ENCODE assay signal across 8 cellular contexts in genomic region chr3:25783661-25784512, GRCh38. TPM values are rescaled to one million over a fixed set of nuclear protein-coding genes. Genes with fewer than 3 reads are reported as not detected.
DNase-seq lines count a peak whose midpoint lies in the region; ATAC-seq, FAIRE-seq and TF ChIP-seq lines count a peak whose summit lies in the region.

No MANE protein-coding gene starts in this region.

- no peaks in the 10 kb centered on the region for H3K9me1 ChIP-seq in K562 (ENCODE audit: control insufficient read depth, insufficient read depth, low read length)

- H3K9ac ChIP-seq in K562 (ENCODE audit: insufficient read depth in 1 of 2, low read depth in 2 of 2, low read length in 2 of 2): peak overlapping the region; percentile 64 to 94

- peak overlapping the region; percentile 2 for H3K27ac ChIP-seq in CD8-positive, alpha-beta T cell (ENCODE audit: low read depth, low read length)
- peak overlapping the region; percentile 63 for H3K27ac ChIP-seq in K562 (ENCODE audit: extremely low read depth, low read depth, low read length)
- H3K27ac ChIP-seq in spleen: peak overlapping the region; percentile 64 to 97 (median 96)

- no peaks in the 10 kb centered on the region for H3K27me3 ChIP-seq in CD8-positive, alpha-beta T cell (ENCODE audit: insufficient read depth, low read length)
- no peaks in the 10 kb centered on the region for H3K27me3 ChIP-seq in K562 (ENCODE audit: control insufficient read depth in 2 of 2, insufficient read depth in 2 of 2, low read length in 2 of 2)
- H3K27me3 ChIP-seq in spleen (replicated peaks in 1 of 7): no peaks in the 10 kb centered on the region

- H3K9me3 ChIP-seq in CD8-positive, alpha-beta T cell (ENCODE audit: low read length): no peaks in the 10 kb centered on the region
- H3K9me3 ChIP-seq in K562 (replicated peaks; ENCODE audit: control insufficient read depth, insufficient read depth, low read depth, low read length): no peaks in the 10 kb centered on the region
- no peaks in the 10 kb centered on the region for H3K9me3 ChIP-seq in spleen

- TF ChIP-seq CTCF in CD8-positive, alpha-beta T cell (IDR thresholded peaks at IDR 0.05): no peak
- TF ChIP-seq CTCF in K562 (IDR thresholded peaks at IDR 0.05 in 2 of 3, conservative IDR thresholded peaks at IDR 0.05 in 1 of 3; ENCODE audit: insufficient read depth in 2 of 3, low read depth in 1 of 3, low read length in 3 of 3) (no peak), spleen (IDR thresholded peaks at IDR 0.05 in 8 of 11, conservative IDR thresholded peaks at IDR 0.05 in 3 of 11) (peak in 2 of 11 experiments; percentile 41 to 46)

- H3K4me2 ChIP-seq in K562 (ENCODE audit: insufficient read depth, low read length): peak overlapping the region; percentile 76

- H3K79me2 ChIP-seq in K562 (ENCODE audit: control insufficient read depth, insufficient read depth, low read length): peaks cover 78% of the 10 kb centered on the region

- no peaks in the 10 kb centered on the region for H4K20me1 ChIP-seq in K562 (replicated peaks; ENCODE audit: control insufficient read depth, insufficient read depth, low read length)

- H3K4me3 ChIP-seq in CD8-positive, alpha-beta T cell (ENCODE audit: low read depth, low read length): peak overlapping the region; percentile 55
- H3K4me3 ChIP-seq in K562: peak overlapping the region; percentile 85
- peak overlapping the region; percentile 59 to 93 (median 80) for H3K4me3 ChIP-seq in spleen

- no peaks in the 10 kb centered on the region for H3K27me3 Mint-ChIP-seq in CD8-positive, alpha-beta T cell (ENCODE audit: low read depth)

- CTCF ChIA-PET in CD8-positive, alpha-beta T cell (lab: Charles Lee): interaction anchor here (1.3 to 1.7 kb wide), 3 partner anchors 73 to 136 kb away, joined by 3 to 7 read pairs (median 6); no protein-coding TSS in a partner anchor
- CTCF ChIA-PET in K562 (lab: Yijun Ruan, JAX; ENCODE audit: low intra/inter-chr PET ratio): no interaction called here

- DNase-seq in CD8-positive, alpha-beta T cell: peak in 1 of 7 experiments; percentile 44
- DNase-seq in NOMO-1 (lab: John Stamatoyannopoulos, UW; ENCODE audit: unreplicated experiment in 2 of 2): peak; percentile 49 to 73
- DNase-seq in K562 (ENCODE audit: extremely low read depth in 1 of 4, low spot score in 3 of 4): peak in 3 of 4 experiments; percentile 25 to 77 (median 34)
- DNase-seq in iPS-NIHi7 (ENCODE audit: extremely low spot score): peak; percentile 84
- DNase-seq in spleen: peak; percentile 95
- no peak for DNase-seq in stimulated activated CD4-positive, alpha-beta T cell treated with anti-CD3 and anti-CD28 coated beads, Interleukin-4, amount 100 ng/mL, for 24 hours

- peaks cover 30% of the 10 kb centered on the region for H3K4me1 ChIP-seq in CD8-positive, alpha-beta T cell (ENCODE audit: insufficient read depth, low read length)
- peaks cover 12 to 39% of the 10 kb centered on the region in 2 experiments; a peak in 4 of 5 replicates for H3K4me1 ChIP-seq in K562 (replicated peaks in 1 of 2; ENCODE audit: control insufficient read depth in 2 of 2, insufficient read depth in 2 of 2, low read length in 2 of 2)
- peaks cover 10 to 59% (median 39%) of the 10 kb centered on the region in 6 donors for H3K4me1 ChIP-seq in spleen

- intact Hi-C loops in CD8-positive, alpha-beta T cell (cut with DNase I, micrococcal nuclease): loop anchor here (1.0 to 10.0 kb wide), 6 partner anchors 47 to 1869 kb away; partner anchors contain the start of genes TOP2B (in 2 of the 2), NKIRAS1 (in 1 of the 2), NR1D2 (in 1 of the 2) and RPL15 (in 1 of the 2)
- intact Hi-C loops in K562 (cut with micrococcal nuclease) (loop anchor here (2.0 kb wide), 1 partner anchor 121 kb away; no protein-coding TSS in a partner anchor), spleen (cut with DNase I; ENCODE audit: low total_unique reads) (no loop called here)

- no peaks in the 10 kb centered on the region for H3K9me3 Mint-ChIP-seq in CD8-positive, alpha-beta T cell

- no peak for TF ChIP-seq RAD21 in K562 (CRISPR knock-in tag; conservative IDR thresholded peaks at IDR 0.05 in 1 of 2, IDR thresholded peaks at IDR 0.05 in 1 of 2)

- in situ Hi-C loops in K562 (cut with MboI): no loop called here

- no peaks in the 10 kb centered on the region for H3K36me3 ChIP-seq in CD8-positive, alpha-beta T cell (ENCODE audit: insufficient read depth, low read length)
- H3K36me3 ChIP-seq in K562 (ENCODE audit: control insufficient read depth, insufficient read depth, low read length): peaks cover 11% of the 10 kb centered on the region
- H3K36me3 ChIP-seq in spleen: no peaks in the 10 kb centered on the region

- 0 out of 2 replicates have a peak, but pooled peaks have one; percentile 57 for TF ChIP-seq POLR2A in K562 (conservative IDR thresholded peaks at IDR 0.05)
- TF ChIP-seq POLR2A in spleen (IDR thresholded peaks at IDR 0.05): no peak

- POLR2A ChIA-PET in CD8-positive, alpha-beta T cell (lab: Charles Lee): interaction anchor here (0.7 to 1.7 kb wide), 9 partner anchors 10 to 1867 kb away, joined by 3 to 13 read pairs (median 4); partner anchors contain the start of genes NKIRAS1 and RPL15
- POLR2A ChIA-PET in K562 (lab: Yijun Ruan, JAX): interaction anchor here (1.1 to 1.4 kb wide), 4 partner anchors 11 to 24 kb away, joined by 3 to 6 read pairs (median 5); no protein-coding TSS in a partner anchor

- H3K4me3 Mint-ChIP-seq in CD8-positive, alpha-beta T cell: peak overlapping the region; percentile 85

- TSS peak; percentile 76 for BruUV-seq in K562 (replicated peaks; lab: Mats Ljungman, UMichigan)

- ATAC-seq in CD8-positive, alpha-beta T cell: peak; percentile 12
- ATAC-seq in GM18907 (IDR thresholded peaks at IDR 0.05; ENCODE audit: unreplicated experiment) (peak; percentile 35), HG03108 (IDR thresholded peaks at IDR 0.05; ENCODE audit: unreplicated experiment) (peak; percentile 22), K562 (peak; percentile 61)

- H3K27ac Mint-ChIP-seq in CD8-positive, alpha-beta T cell: peak overlapping the region; percentile 75

- peak overlapping the region; percentile 71 for H2AFZ ChIP-seq in K562 (ENCODE audit: low read depth, low read length)

- no peak for TF ChIP-seq EP300 in K562 (IDR thresholded peaks at IDR 0.05; ENCODE audit: low read length)

- peaks cover 54% of the 10 kb centered on the region for H3K4me1 Mint-ChIP-seq in CD8-positive, alpha-beta T cell (ENCODE audit: low read depth)

- no peak for FAIRE-seq in K562 (lab: Jason Lieb, UNC)

- H3K36me3 Mint-ChIP-seq in CD8-positive, alpha-beta T cell: peaks cover 11% of the 10 kb centered on the region

- 1% methylated on average over 19 of the region's 34 CpGs for WGBS in K562 (ENCODE audit: insufficient coverage, low coverage, missing lambda C conversion rate)
- 8 to 15% (median 10%) methylated on average over 25 to 34 of the region's 34 CpGs for WGBS in spleen, 5 donors

RNA-seq across cellular contexts. Expression of gene NGLY1, which starts 0.6 kb away (rescaled TPM):
- total RNA-seq in CD8-positive, alpha-beta T cell: 10 to 100 TPM; 51.4 to 57.0 TPM
- 128 and 222 TPM in 2 replicates for total RNA-seq in K562 (2011; cell fraction: chromatin; rRNA removed; ENCODE audit: low replicate concordance)
- 35.0 and 41.8 TPM in 2 replicates for total RNA-seq in K562 (2011; cell fraction: nucleolus; rRNA removed)
- total RNA-seq in K562 (2011; cell fraction: nucleoplasm; rRNA removed): 84.0 and 129 TPM in 2 replicates
- 75.9 and 84.6 TPM in 2 replicates for total RNA-seq in K562 (2014; rRNA removed)
- total RNA-seq in K562 (2014; rRNA removed; fragmentation: Illumina TruSeq; extraction: Trizol): 124 and 129 TPM in 2 replicates
- total RNA-seq in K562 (2015; rRNA removed; fragmentation: Illumina TruSeq; extraction: Trizol): 110 and 117 TPM in 2 replicates
- 87.6 and 93.9 TPM in 2 replicates for total RNA-seq in K562 (2021)
- 74.0 and 96.8 TPM in 2 replicates for polyA plus RNA-seq in K562 (2011; rRNA removed)
- 21.5 and 25.2 TPM in 2 replicates for polyA plus RNA-seq in K562 (2011; cell fraction: cytosol; rRNA removed)
- 47.2 and 64.4 TPM in 2 replicates for polyA plus RNA-seq in K562 (2011; cell fraction: nucleus; rRNA removed)
- 53.3 and 69.4 TPM in 2 replicates for polyA plus RNA-seq in K562 (2012)
- polyA plus RNA-seq in K562 (2014; fragmentation: Illumina TruSeq; extraction: Trizol): 90.9 and 102 TPM in 2 replicates
- polyA plus RNA-seq in K562 (2014; fragmentation: Nextera tagmentation; extraction: Ambion mirVana): 10 to 100 TPM; 52.2 to 77.9 TPM
- polyA plus RNA-seq in K562 (2014; rRNA removed): 73.5 and 81.6 TPM in 2 replicates
- 97.7 and 99.2 TPM in 2 replicates for polyA minus RNA-seq in K562 (2011; rRNA and poly(A)+ RNA removed)
- 34.0 and 38.4 TPM in 2 replicates for polyA minus RNA-seq in K562 (2011; cell fraction: cytosol; rRNA and poly(A)+ RNA removed)
- 76.1 and 92.9 TPM in 2 replicates for polyA minus RNA-seq in K562 (2011; cell fraction: nucleus; rRNA and poly(A)+ RNA removed)
- 10 to 100 TPM; 49.7 to 68.1 (median 60.7) TPM for total RNA-seq in spleen
- 10 to 100 TPM; 40.8 to 77.3 (median 47.2) TPM for polyA plus RNA-seq in spleen

RNA-seq across cellular contexts. Expression of gene OXSM, which starts 6.0 kb away (rescaled TPM):
- 1 to 10 TPM; 4.0 to 5.9 TPM for total RNA-seq in CD8-positive, alpha-beta T cell
- 38.6 and 46.6 TPM in 2 replicates for total RNA-seq in K562 (2011; cell fraction: chromatin; rRNA removed; ENCODE audit: low replicate concordance)
- total RNA-seq in K562 (2011; cell fraction: nucleolus; rRNA removed): 24.1 and 26.5 TPM in 2 replicates
- 35.0 and 36.7 TPM in 2 replicates for total RNA-seq in K562 (2011; cell fraction: nucleoplasm; rRNA removed)
- total RNA-seq in K562 (2014; rRNA removed) (24.0 and 24.3 TPM in 2 replicates), K562 (2014; rRNA removed; fragmentation: Illumina TruSeq; extraction: Trizol) (42.2 and 46.7 TPM in 2 replicates), K562 (2015; rRNA removed; fragmentation: Illumina TruSeq; extraction: Trizol) (27.1 and 30.2 TPM in 2 replicates), K562 (2021) (28.4 and 29.9 TPM in 2 replicates), spleen (10 to 100 TPM in 3 of 7 donors, 1 to 10 TPM in 4; 6.9 to 13.2 (median 9.4) TPM)
- polyA plus RNA-seq in K562 (2011; rRNA removed) (80.5 and 98.2 TPM in 2 replicates), K562 (2014; fragmentation: Illumina TruSeq; extraction: Trizol) (31.9 and 34.0 TPM in 2 replicates), K562 (2014; fragmentation: Nextera tagmentation; extraction: Ambion mirVana) (100 to 1,000 TPM in 1 of 2 experiments, 10 to 100 TPM in 1; 97.9 to 107 TPM), K562 (2014; rRNA removed) (31.1 and 32.9 TPM in 2 replicates), spleen (10 to 100 TPM; 12.9 to 18.7 (median 13.4) TPM)
- polyA plus RNA-seq in K562 (2011; cell fraction: cytosol; rRNA removed): 33.7 and 43.7 TPM in 2 replicates
- polyA plus RNA-seq in K562 (2011; cell fraction: nucleus; rRNA removed): 35.3 and 54.0 TPM in 2 replicates
- 24.3 and 32.0 TPM in 2 replicates for polyA plus RNA-seq in K562 (2012)
- polyA minus RNA-seq in K562 (2011; rRNA and poly(A)+ RNA removed): 60.1 and 69.8 TPM in 2 replicates
- 12.0 and 29.3 TPM in 2 replicates for polyA minus RNA-seq in K562 (2011; cell fraction: cytosol; rRNA and poly(A)+ RNA removed)
- polyA minus RNA-seq in K562 (2011; cell fraction: nucleus; rRNA and poly(A)+ RNA removed): 14.1 and 29.9 TPM in 2 replicates

Comparison
In these comparisons a context has a peak if more than half of its experiments do, and no peak if none do; other contexts are left out.
1. H3K27ac ChIP-seq: peak in every context shown above with its lines; median percentile 96 in spleen; 63 in K562; 2 in CD8-positive, alpha-beta T cell.